Comparison of ENCODE assay signal across 22 cellular contexts in the genomic region with DNA sequence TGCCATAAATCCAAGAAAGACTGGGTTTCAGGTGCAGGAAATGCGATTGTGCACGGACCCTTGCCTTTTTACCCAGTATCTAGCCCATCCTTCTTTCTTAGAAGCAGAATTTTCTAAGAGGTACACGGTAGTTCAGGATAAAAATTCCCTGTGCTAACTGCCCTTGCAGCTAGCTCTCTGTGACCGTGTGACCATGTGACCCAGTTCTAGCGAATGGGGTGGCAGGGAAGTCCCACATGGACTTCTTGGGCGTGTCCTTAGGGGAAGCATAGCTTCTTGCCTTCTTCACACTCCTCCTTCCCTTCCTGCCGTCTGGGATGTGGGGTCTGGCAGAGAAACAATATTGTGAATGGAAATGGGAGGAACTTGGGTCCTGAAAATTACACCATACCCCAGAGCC.
"Had no signal": no experiment of that assay in that cellular context is flagged by ENCODE, and none has a peak within 500 bp of the region (broad histone marks: within the 10 kb centered on the region; RNA-seq: fewer than 3 reads in every experiment).

No MANE protein-coding gene starts in this region.

- H3K4me1 ChIP-seq: SJSA1 had no signal

- H3K4me3 ChIP-seq: SJSA1 had no signal

- H3K9me3 ChIP-seq: SK-N-SH had no signal

- H3K36me3 Mint-ChIP-seq: IgD-negative memory B cell, T-cell had no signal

- H3K27ac Mint-ChIP-seq: IgD-negative memory B cell; T-cell; T-helper 1 cell treated with Interleukin-12 subunit alpha and Interleukin-12 subunit beta and Interleukin-4 antibody, amounts not matched to agents 30 μg/mL and 1 μg/mL, for 36 hours had no signal

- DNase-seq: KBM-7, MV-4-11, NCI-H1048, NCI-H1105, NCI-H1417, NCI-H1436 treated with DMSO at 0.1 percent for 48 hours, NCI-H1694 treated with DMSO at 0.1 percent for 48 hours, NCI-H1930, NCI-H2081, NCI-H2107, NCI-H2227 treated with DMSO at 0.1 percent for 48 hours, NCI-H69, NCI-H774, Right ventricle myocardium superior, RPMI8226, SIG-M5, SK-N-SH, SW 1271, T-cell had no signal

- H3K36me3 ChIP-seq: SJSA1 had no signal

- H3K27me3 Mint-ChIP-seq: T-cell had no signal

- H3K4me3 Mint-ChIP-seq: IgD-negative memory B cell; T-cell; T-helper 1 cell treated with Interleukin-12 subunit alpha and Interleukin-12 subunit beta and Interleukin-4 antibody, amounts not matched to agents 30 μg/mL and 1 μg/mL, for 36 hours had no signal

- H3K9me3 Mint-ChIP-seq: IgD-negative memory B cell had no signal

- ATAC-seq: T-cell had no signal

- H3K27ac ChIP-seq: SJSA1 had no signal

- H3K27me3 ChIP-seq: SJSA1 had no signal
